Comparison of ENCODE assay signal across 21 cellular contexts in the genomic region with DNA sequence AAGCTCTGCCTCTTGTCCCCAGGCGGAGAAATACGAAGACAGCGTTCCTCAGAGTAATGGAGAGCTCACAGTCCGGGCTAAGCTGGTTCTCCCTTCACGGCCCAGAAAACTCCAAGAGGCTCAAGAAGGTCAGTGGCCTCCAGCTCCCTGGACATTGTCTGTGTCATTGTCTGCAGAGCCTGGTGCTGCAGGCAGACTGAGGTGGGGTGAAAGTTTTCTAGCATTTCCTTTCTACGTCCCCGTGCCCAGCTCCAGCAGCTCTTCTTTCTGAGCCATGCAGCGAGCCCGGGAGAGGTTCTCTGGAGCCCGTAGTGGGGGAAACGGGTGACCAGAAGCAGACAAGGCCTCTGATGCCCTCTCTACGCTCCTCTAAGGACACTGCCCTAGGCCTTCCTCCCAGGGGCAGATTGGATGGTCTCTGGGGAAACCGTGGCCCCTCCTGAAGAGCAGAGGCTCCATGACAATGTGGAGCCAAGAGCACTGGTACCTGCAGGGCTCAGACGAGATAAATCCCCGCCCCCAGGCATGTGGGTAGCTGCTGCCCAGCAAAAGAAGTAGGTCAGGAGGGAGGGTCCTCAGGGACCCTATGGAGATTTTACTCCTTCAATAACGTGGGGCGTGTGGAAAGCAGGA. TPM values are rescaled to one million over a fixed set of nuclear protein-coding genes. Genes with fewer than 3 reads are reported as not detected.
DNase-seq lines count a peak whose midpoint lies in the region; FAIRE-seq and TF ChIP-seq lines count a peak whose summit lies in the region.
"Had no signal": no experiment of that assay in that cellular context is flagged by ENCODE, and none has a peak within 500 bp of the region (broad histone marks: within the 10 kb centered on the region; RNA-seq: fewer than 3 reads in every experiment).

No MANE protein-coding gene starts in this region.

- H3K27ac Mint-ChIP-seq in CD4-positive, alpha-beta memory T cell = peak overlapping the region in 4 of 7 donors; percentile 41 to 90 (median 77)
- peak overlapping the region; percentile 84 for H3K27ac Mint-ChIP-seq in progenitor cell of endocrine pancreas
- H3K27ac Mint-ChIP-seq: activated B cell treated with CpG ODN at 0.5 μM for 24 hours; T-helper 2 cell treated with Interferon-gamma antibody and Interleukin-4, amounts not matched to agents 5 μg/mL and 100 μg/mL, for 36 hours had no signal

- no peak for TF ChIP-seq POLR2A in H1 (IDR thresholded peaks at IDR 0.05; ENCODE audit: control extremely low read depth in 1 of 2, low read depth in 2 of 2, low read length in 2 of 2)

- no peak overlapping the region for H2AFZ ChIP-seq in H1 (ENCODE audit: low read length)

- DNase-seq in CD4-positive, alpha-beta memory T cell = no peak
- peak in 1 of 2 experiments; percentile 53 for DNase-seq in H1 (ENCODE audit: low read depth in 1 of 2, low spot score in 2 of 2)
- DNase-seq in progenitor cell of endocrine pancreas (ENCODE audit: low spot score, unreplicated experiment) = no peak
- DNase-seq in caudate nucleus (lab: John Stamatoyannopoulos, UW) = no peak
- DNase-seq in HEK293T (ENCODE audit: extremely low spot score) = no peak
- no peak for DNase-seq in NCI-H524 (lab: John Stamatoyannopoulos, UW)
- DNase-seq: activated B cell treated with CpG ODN at 0.5 μM for 24 hours; activated CD8-positive, alpha-beta memory T cell treated with anti-CD3 and anti-CD28 coated beads for 24 hours; activated effector memory CD4-positive, alpha-beta T cell treated with anti-CD3 and anti-CD28 coated beads, Interleukin-2, amount 50 U/mL, for 16 hours; amniotic stem cell; central memory CD4-positive, alpha-beta T cell; EL; left lung; midbrain; NCI-H1105; NCI-H774; OCI-M1; testis had no signal

- H3K4ac ChIP-seq in H1 (replicated peaks; ENCODE audit: insufficient read length, low read depth, low read length) = no peak overlapping the region

- no peaks in the 10 kb centered on the region for H3K9me3 ChIP-seq in CD4-positive, alpha-beta memory T cell (ENCODE audit: control insufficient read depth in 1 of 2, low read length in 2 of 2)
- no peaks in the 10 kb centered on the region for H3K9me3 ChIP-seq in HEK293 (ENCODE audit: control insufficient read depth, insufficient read depth, low read depth, low read length)
- H3K9me3 ChIP-seq in H1 (ENCODE audit: insufficient read depth in 2 of 2, low read depth in 1 of 2, low read length in 1 of 2) = no peaks in the 10 kb centered on the region
- H3K9me3 ChIP-seq: left lung, testis had no signal

- H2BK12ac ChIP-seq in H1 (ENCODE audit: low read depth, low read length) = no peak overlapping the region; the same call in 1 of the 2 replicates

- 0 out of 2 replicates have a peak overlapping the region, but pooled peaks have one; percentile 29 for H2BK15ac ChIP-seq in H1 (ENCODE audit: low read length)

- H3K23ac ChIP-seq in H1 (ENCODE audit: insufficient read length) = no peak overlapping the region

- WGBS in H1 (ENCODE audit: extremely low coverage in 1 of 2, insufficient coverage in 1 of 2, insufficient read length in 1 of 2, insufficient replicate concordance in 2 of 2, low coverage in 1 of 2, low lambda C conversion rate in 2 of 2, missing lambda C conversion rate in 1 of 2), 2 experiments = 83% methylated on average over 14 of the region's 17 CpGs; no CpG with 5 or more reads in 1 of the 2 experiments

- TF ChIP-seq CTCF in HEK293 (tag by site-specific recombination; IDR thresholded peaks at IDR 0.05) = no peak
- TF ChIP-seq CTCF in H1 (IDR thresholded peaks at IDR 0.05; ENCODE audit: control extremely low read depth in 1 of 3, insufficient read depth in 1 of 3, low read depth in 1 of 3, low read length in 3 of 3) = no peak
- no peak for TF ChIP-seq CTCF in progenitor cell of endocrine pancreas (IDR thresholded peaks at IDR 0.05; ENCODE audit: unreplicated experiment)

- H2BK20ac ChIP-seq in H1 (ENCODE audit: low read length) = no peak overlapping the region

- no peaks in the 10 kb centered on the region for H3K23me2 ChIP-seq in H1 (ENCODE audit: low read depth, low read length)

- H3K9ac ChIP-seq in H1 (replicated peaks in 1 of 4; ENCODE audit: extremely low read depth in 1 of 4, low read depth in 3 of 4, low read length in 3 of 4) = no peak overlapping the region

- no peak for TF ChIP-seq EP300 in H1 (IDR thresholded peaks at IDR 0.05; ENCODE audit: borderline replicate concordance in 1 of 2, low read depth in 2 of 2, low read length in 2 of 2)

- H2AK5ac ChIP-seq in H1 (ENCODE audit: low read depth, low read length) = no peak overlapping the region

- H3K4me1 ChIP-seq in CD4-positive, alpha-beta memory T cell (ENCODE audit: insufficient read depth, low read length) = no peaks in the 10 kb centered on the region
- H3K4me1 ChIP-seq in HEK293 (ENCODE audit: control insufficient read depth, insufficient read depth, low read length) = peaks cover 4% of the 10 kb centered on the region; the same call in 1 of the 2 replicates
- peaks cover 0 to 20% (median 10%) of the 10 kb centered on the region in 4 experiments; a peak in 6 of 7 replicates for H3K4me1 ChIP-seq in H1 (replicated peaks in 1 of 4; ENCODE audit: control insufficient read depth in 3 of 4, insufficient read depth in 4 of 4, low read length in 3 of 4)
- H3K4me1 ChIP-seq: left lung had no signal

- H4K20me1 ChIP-seq in H1 (replicated peaks in 1 of 2; ENCODE audit: control insufficient read depth in 1 of 2, insufficient read depth in 2 of 2, low read length in 2 of 2) = peaks cover 0 to 5% of the 10 kb centered on the region in 2 experiments

- H3K27ac ChIP-seq in CD4-positive, alpha-beta memory T cell (ENCODE audit: low read depth, low read length) = no peak overlapping the region
- no peak overlapping the region for H3K27ac ChIP-seq in HEK293 (ENCODE audit: extremely low read depth, low read depth, low read length)
- no peak overlapping the region for H3K27ac ChIP-seq in H1 (ENCODE audit: low read depth, low read length)
- H3K27ac ChIP-seq in caudate nucleus (ENCODE audit: low read depth, low read length) = no peak overlapping the region
- H3K27ac ChIP-seq: left lung, testis had no signal

- H4K5ac ChIP-seq in H1 (ENCODE audit: insufficient read length, low read depth, low read length) = no peak overlapping the region

- no peak for FAIRE-seq in H1 (lab: Jason Lieb, UNC)

- no peaks in the 10 kb centered on the region for H3K27me3 Mint-ChIP-seq in CD4-positive, alpha-beta memory T cell
- H3K27me3 Mint-ChIP-seq in progenitor cell of endocrine pancreas = peaks cover 3% of the 10 kb centered on the region
- H3K27me3 Mint-ChIP-seq: activated B cell treated with CpG ODN at 0.5 μM for 24 hours had no signal

- no peaks in the 10 kb centered on the region for H3K79me2 ChIP-seq in H1 (ENCODE audit: control insufficient read depth in 1 of 2, insufficient read depth in 2 of 2, low read length in 2 of 2)

- no peak overlapping the region for H2BK120ac ChIP-seq in H1 (replicated peaks; ENCODE audit: low read depth, low read length)

- H4K91ac ChIP-seq in H1 (replicated peaks; ENCODE audit: insufficient read length, low read length) = no peak overlapping the region

- H3K36me3 Mint-ChIP-seq in CD4-positive, alpha-beta memory T cell = peaks cover 21 to 66% of the 10 kb centered on the region in 2 donors
- peaks cover 9% of the 10 kb centered on the region for H3K36me3 Mint-ChIP-seq in progenitor cell of endocrine pancreas (ENCODE audit: insufficient read depth)

- no peaks in the 10 kb centered on the region for H3K9me3 Mint-ChIP-seq in CD4-positive, alpha-beta memory T cell
- H3K9me3 Mint-ChIP-seq in progenitor cell of endocrine pancreas (ENCODE audit: low read depth) = no peaks in the 10 kb centered on the region
- H3K9me3 Mint-ChIP-seq: activated B cell treated with CpG ODN at 0.5 μM for 24 hours; neural crest cell; T-helper 2 cell treated with Interferon-gamma antibody and Interleukin-4, amounts not matched to agents 5 μg/mL and 100 μg/mL, for 36 hours had no signal

- no peak overlapping the region for H4K8ac ChIP-seq in H1 (ENCODE audit: extremely low read depth, insufficient read depth, low read length)

- H3K4me3 Mint-ChIP-seq in CD4-positive, alpha-beta memory T cell = no peak overlapping the region
- H3K4me3 Mint-ChIP-seq in progenitor cell of endocrine pancreas (ENCODE audit: low read depth) = no peak overlapping the region
- H3K4me3 Mint-ChIP-seq: activated B cell treated with CpG ODN at 0.5 μM for 24 hours; neural crest cell; T-helper 2 cell treated with Interferon-gamma antibody and Interleukin-4, amounts not matched to agents 5 μg/mL and 100 μg/mL, for 36 hours had no signal

- peak overlapping the region; percentile 13; the same call in 1 of the 2 replicates for H3K18ac ChIP-seq in H1 (ENCODE audit: extremely low read depth, low read length)

- no peak for TF ChIP-seq RAD21 in H1 (IDR thresholded peaks at IDR 0.05 in 1 of 2, conservative IDR thresholded peaks at IDR 0.05 in 1 of 2; ENCODE audit: low read depth in 2 of 2, low read length in 2 of 2)

- H3K36me3 ChIP-seq in CD4-positive, alpha-beta memory T cell (ENCODE audit: insufficient read depth, low read length) = peaks cover 23% of the 10 kb centered on the region
- peaks cover 0 to 20% of the 10 kb centered on the region in 2 experiments; a peak in 1 of 3 replicates for H3K36me3 ChIP-seq in HEK293 (ENCODE audit: control insufficient read depth in 2 of 2, insufficient read depth in 1 of 2, low read length in 2 of 2)
- peaks cover 4 to 14% (median 6%) of the 10 kb centered on the region in 4 experiments; a peak in 7 of 8 replicates for H3K36me3 ChIP-seq in H1 (ENCODE audit: control insufficient read depth in 2 of 4, insufficient read depth in 4 of 4, low read length in 3 of 4)

- CTCF ChIA-PET in CD4-positive, alpha-beta memory T cell (lab: Charles Lee; ENCODE audit: partially characterized antibody) = interaction anchor here (1.0 kb wide), 1 partner anchor 43 kb away, joined by 4 read pairs; no protein-coding TSS in a partner anchor
- CTCF ChIA-PET in HEK293 (lab: Yijun Ruan, JAX) = interaction anchor here (1.4 kb wide), 1 partner anchor 42 kb away, joined by 5 read pairs; no protein-coding TSS in a partner anchor
- CTCF ChIA-PET in H1 (lab: Charles Lee; ENCODE audit: partially characterized antibody) = interaction anchor here (0.8 to 1.8 kb wide), 6 partner anchors 9 to 70 kb away, joined by 3 to 5 read pairs (median 3); no protein-coding TSS in a partner anchor
- CTCF ChIA-PET in HEK293T (lab: Yijun Ruan, JAX) = no interaction called here

- no peak overlapping the region for H2BK5ac ChIP-seq in H1 (ENCODE audit: low read depth, low read length)

- no peak overlapping the region for H3K4me2 ChIP-seq in H1 (ENCODE audit: insufficient read depth in 1 of 2, low read depth in 2 of 2, low read length in 2 of 2)

- peaks cover 0 to 16% (median 3%) of the 10 kb centered on the region in 4 donors for H3K4me1 Mint-ChIP-seq in CD4-positive, alpha-beta memory T cell
- H3K4me1 Mint-ChIP-seq in progenitor cell of endocrine pancreas (ENCODE audit: low read depth) = peaks cover 33% of the 10 kb centered on the region
- H3K4me1 Mint-ChIP-seq: activated B cell treated with CpG ODN at 0.5 μM for 24 hours, neural crest cell had no signal

- POLR2A ChIA-PET in CD4-positive, alpha-beta memory T cell (lab: Charles Lee; ENCODE audit: partially characterized antibody) = interaction anchor here (1.4 to 3.2 kb wide), 2 partner anchors 11 to 26 kb away, joined by 3 to 11 read pairs; no protein-coding TSS in a partner anchor
- POLR2A ChIA-PET in HEK293 (lab: Yijun Ruan, JAX) = interaction anchor here (0.5 to 1.3 kb wide), 2 partner anchors 38 to 58 kb away, joined by 5 to 6 read pairs; a partner anchor contains a TSS
- POLR2A ChIA-PET in H1 (lab: Charles Lee; ENCODE audit: partially characterized antibody) = interaction anchor here (0.6 to 6.0 kb wide), 4 partner anchors 9 to 219 kb away, joined by 3 to 39 read pairs (median 4); no protein-coding TSS in a partner anchor
- POLR2A ChIA-PET in HEK293T (lab: Yijun Ruan, JAX) = no interaction called here

- H3K14ac ChIP-seq in H1 (ENCODE audit: insufficient read length) = no peak overlapping the region

- no peak overlapping the region for H3K56ac ChIP-seq in H1 (replicated peaks; ENCODE audit: insufficient read length, low read depth, low read length)

- no peak overlapping the region for H3K4me3 ChIP-seq in CD4-positive, alpha-beta memory T cell (ENCODE audit: low read length in 2 of 2)
- H3K4me3 ChIP-seq in HEK293 (ENCODE audit: low read depth, low read length) (no peak overlapping the region), H1 (ENCODE audit: extremely low read depth in 1 of 4, insufficient read depth in 2 of 4, low read depth in 3 of 4, low read length in 4 of 4) (no peak overlapping the region)
- H3K4me3 ChIP-seq: left lung, testis had no signal

- H3K27me3 ChIP-seq in CD4-positive, alpha-beta memory T cell (ENCODE audit: insufficient read depth, low read length) = no peaks in the 10 kb centered on the region
- no peaks in the 10 kb centered on the region for H3K27me3 ChIP-seq in H1 (replicated peaks in 1 of 4; ENCODE audit: control insufficient read depth in 3 of 4, extremely low read depth in 1 of 4, insufficient read depth in 3 of 4, low read length in 3 of 4)
- H3K27me3 ChIP-seq: left lung, testis had no signal

- no peaks in the 10 kb centered on the region for H3K79me1 ChIP-seq in H1 (ENCODE audit: low read depth, low read length)

- intact Hi-C loops in CD4-positive, alpha-beta memory T cell (cut with micrococcal nuclease) = no loop called here

RNA-seq across cellular contexts. Expression of a gene that starts 58.4 kb away (rescaled TPM):
- 100 to 1,000 TPM; 264 to 277 TPM for total RNA-seq in CD4-positive, alpha-beta memory T cell
- 100 to 1,000 TPM; 260 to 268 TPM for polyA plus RNA-seq in CD4-positive, alpha-beta memory T cell
- 286 and 287 TPM in 2 replicates for total RNA-seq in H1 (2021; fragmentation: NEBNext Ultra II Directional; extraction: Animal tissue kit (Norgen Biotek cat#: 25700))
- polyA plus RNA-seq in H1 (2011; rRNA removed) = 122 and 138 TPM in 2 replicates
- 180 TPM for polyA plus RNA-seq in H1 (2011; cell fraction: cytosol; rRNA removed)
- 214 TPM for polyA plus RNA-seq in H1 (2011; cell fraction: nucleus; rRNA removed)
- 182 to 212 TPM (median 197 TPM) in 4 replicates for polyA plus RNA-seq in H1 (2012, experiment 1 of 2)
- 94.1 TPM for polyA plus RNA-seq in H1 (2012, experiment 2 of 2)
- polyA plus RNA-seq in H1 (2013, experiment 1 of 2) = 180 TPM
- 182 TPM for polyA plus RNA-seq in H1 (2013, experiment 2 of 2)
- 153 and 157 TPM in 2 replicates for polyA minus RNA-seq in H1 (2011; rRNA and poly(A)+ RNA removed)
- 91.7 TPM for polyA minus RNA-seq in H1 (2011; cell fraction: cytosol; rRNA and poly(A)+ RNA removed)
- 77.4 TPM for polyA minus RNA-seq in H1 (2011; cell fraction: nucleus; rRNA and poly(A)+ RNA removed)
- total RNA-seq in progenitor cell of endocrine pancreas = 258 and 274 TPM in 2 replicates
